Comparison of ENCODE assay signal across 1 cellular context in genomic region chr13:72174549-72174948, GRCh38.
TF ChIP-seq lines count a peak whose summit lies in the region.

No MANE protein-coding gene starts in this region.

TF ChIP-seq in GM23338, 12 proteins besides CTCF, POLR2A, EP300 and RAD21 (continued from another document):
- TF ChIP-seq ZNF462 (CRISPR knock-in tag; IDR thresholded peaks at IDR 0.05) (no peak), JUNB (IDR thresholded peaks at IDR 0.05; ENCODE audit: unreplicated experiment) (no peak), NANOG (IDR thresholded peaks at IDR 0.05; ENCODE audit: borderline replicate concordance) (no peak), ZNF331 (CRISPR knock-in tag; IDR thresholded peaks at IDR 0.05; ENCODE audit: low read depth) (no peak), STAT1 (IDR thresholded peaks at IDR 0.05; ENCODE audit: unreplicated experiment) (no peak), POLR2AphosphoS5 (IDR thresholded peaks at IDR 0.05; ENCODE audit: low read depth) (no peak), REST (IDR thresholded peaks at IDR 0.05; ENCODE audit: unreplicated experiment) (no peak), ZNF114 (CRISPR knock-in tag; IDR thresholded peaks at IDR 0.05) (no peak), ETS1 (IDR thresholded peaks at IDR 0.05) (no peak), CREB1 (CRISPR knock-in tag; IDR thresholded peaks at IDR 0.05; ENCODE audit: low read depth) (no peak), EZH2 (IDR thresholded peaks at IDR 0.05; ENCODE audit: low read depth, unreplicated experiment) (no peak)
